1 cellular context compared by ENCODE assay signal in genomic region chr4:83284161-83285021, GRCh38.
TF ChIP-seq lines count a peak whose summit lies in the region.

TSS of gene COQ2 (minus strand) at chr4:83284798. CDS start at chr4:83284764, 34 bp downstream.

TF ChIP-seq in K562, 482 proteins besides CTCF, POLR2A, EP300 and RAD21 (continued from another document and continues in another):
- no peak for TF ChIP-seq TSHZ1 (CRISPR knock-in tag; IDR thresholded peaks at IDR 0.05)
- TF ChIP-seq CHD1 (IDR thresholded peaks at IDR 0.05; ENCODE audit: low read length): peak; percentile 46
- no peak for TF ChIP-seq ZBTB11 (CRISPR knock-in tag; IDR thresholded peaks at IDR 0.05)
- no peak for TF ChIP-seq U2AF2 (optimal IDR thresholded peaks at IDR 0.05; ENCODE audit: low read depth, low read length)
- no peak for TF ChIP-seq ZNF277 (CRISPR knock-in tag; IDR thresholded peaks at IDR 0.05; ENCODE audit: borderline replicate concordance)
- TF ChIP-seq CUX1 (CRISPR knock-in tag; IDR thresholded peaks at IDR 0.05): no peak
- TF ChIP-seq ZBTB40 (IDR thresholded peaks at IDR 0.05): no peak; the same call in 1 of the 2 replicates
- TF ChIP-seq ZBTB40 (CRISPR knock-in tag; IDR thresholded peaks at IDR 0.05): no peak
- no peak for TF ChIP-seq THRB (CRISPR knock-in tag; conservative IDR thresholded peaks at IDR 0.05)
- TF ChIP-seq SMC3 (conservative IDR thresholded peaks at IDR 0.05; ENCODE audit: insufficient read depth, low read depth, low read length): no peak
- TF ChIP-seq ZFP1 (CRISPR knock-in tag; IDR thresholded peaks at IDR 0.05): no peak
- no peak for TF ChIP-seq SETDB1 (IDR thresholded peaks at IDR 0.05; ENCODE audit: low read length)
- TF ChIP-seq MCM7 (IDR thresholded peaks at IDR 0.05): no peak
- peak; percentile 58; the same call in 1 of the 2 replicates for TF ChIP-seq ZC3H4 (CRISPR knock-in tag; IDR thresholded peaks at IDR 0.05; ENCODE audit: borderline replicate concordance)
- no peak for TF ChIP-seq ZNF444 (CRISPR knock-in tag; IDR thresholded peaks at IDR 0.05)
- no peak for TF ChIP-seq ELK1 (CRISPR knock-in tag; IDR thresholded peaks at IDR 0.05)
- TF ChIP-seq KLF10 (CRISPR knock-in tag; IDR thresholded peaks at IDR 0.05): no peak
- no peak for TF ChIP-seq FOXP4 (CRISPR knock-in tag; IDR thresholded peaks at IDR 0.05; ENCODE audit: borderline replicate concordance)
- no peak for TF ChIP-seq ZNF41 (CRISPR knock-in tag; conservative IDR thresholded peaks at IDR 0.05)
- peak; percentile 44; the same call in 1 of the 2 replicates for TF ChIP-seq SAFB (IDR thresholded peaks at IDR 0.05; ENCODE audit: borderline replicate concordance, low read depth, low read length)
